In genomic region chr13:93318538-93318937, GRCh38 we compare ENCODE assay signal across 2 cellular contexts.
TF ChIP-seq lines count a peak whose summit lies in the region.

No MANE protein-coding gene starts in this region.

TF ChIP-seq in A549, 52 proteins besides CTCF, POLR2A, EP300 and RAD21 (continued from another document):
- TF ChIP-seq REST (IDR thresholded peaks at IDR 0.05) (peak; percentile 79), NR3C1 (IDR thresholded peaks at IDR 0.05) (no peak), CEBPB (IDR thresholded peaks at IDR 0.05) (no peak)

TF ChIP-seq in IMR-90, 13 proteins besides CTCF, POLR2A, EP300 and RAD21 (continued from another document):
- TF ChIP-seq USF2 (IDR thresholded peaks at IDR 0.05; ENCODE audit: low read depth, low read length), result no peak
- TF ChIP-seq BHLHE40 (IDR thresholded peaks at IDR 0.05; ENCODE audit: low read depth, low read length), result no peak
- no peak for TF ChIP-seq NFE2L2 (IDR thresholded peaks at IDR 0.05; ENCODE audit: low read depth, low read length)
- TF ChIP-seq SMC3 (IDR thresholded peaks at IDR 0.05; ENCODE audit: low read depth, low read length), result no peak
- TF ChIP-seq CEBPB (IDR thresholded peaks at IDR 0.05; ENCODE audit: low read depth, low read length), result no peak
- no peak for TF ChIP-seq MXI1 (IDR thresholded peaks at IDR 0.05; ENCODE audit: borderline replicate concordance, low read depth, low read length)
- no peak for TF ChIP-seq CHD1 (IDR thresholded peaks at IDR 0.05; ENCODE audit: low read depth, low read length)
- no peak for TF ChIP-seq FOS (IDR thresholded peaks at IDR 0.05; ENCODE audit: low read depth, low read length)
- TF ChIP-seq RCOR1 (IDR thresholded peaks at IDR 0.05; ENCODE audit: insufficient replicate concordance, low read length), result no peak
- TF ChIP-seq RFX5 (IDR thresholded peaks at IDR 0.05; ENCODE audit: low read depth, low read length), result no peak
- TF ChIP-seq MAFK (IDR thresholded peaks at IDR 0.05; ENCODE audit: low read depth, low read length), result no peak
- TF ChIP-seq MAZ (IDR thresholded peaks at IDR 0.05; ENCODE audit: borderline replicate concordance, low read depth, low read length), result no peak
